36 cellular contexts compared by ENCODE assay signal in genomic region chr5:30183736-30184135, GRCh38.
"Had no signal": no experiment of that assay in that cellular context is flagged by ENCODE, and none has a peak within 500 bp of the region (broad histone marks: within the 10 kb centered on the region; RNA-seq: fewer than 3 reads in every experiment).

No MANE protein-coding gene starts in this region.

- H3K36me3 Mint-ChIP-seq: activated CD4-positive, alpha-beta memory T cell treated with anti-CD3 and anti-CD28 coated beads for 36 hours; activated naive CD4-positive, alpha-beta T cell treated with anti-CD3 and anti-CD28 coated beads, Interleukin-2, amount 50 U/mL, for 72 hours; activated naive CD8-positive, alpha-beta T cell treated with anti-CD3 and anti-CD28 coated beads for 36 hours had no signal

- H3K4me1 Mint-ChIP-seq: activated B cell treated with CpG ODN at 0.5 μM for 24 hours; activated CD4-positive, alpha-beta T cell treated with anti-CD3 and anti-CD28 coated beads, Interleukin-2, amount 10 ng/mL, durations not matched to agents 24 days and 14 days; activated naive CD8-positive, alpha-beta T cell treated with anti-CD3 and anti-CD28 coated beads for 36 hours; activated T-helper 17 cell treated with anti-CD3 and anti-CD28 coated beads, Interleukin-2, amount 50 U/mL, for 72 hours had no signal

- H3K9me3 ChIP-seq: adrenal gland, body of pancreas had no signal

- H3K9me3 Mint-ChIP-seq: activated CD4-positive, alpha-beta T cell treated with anti-CD3 and anti-CD28 coated beads, Interleukin-2, amount 10 ng/mL, durations not matched to agents 24 days and 14 days had no signal

- H3K27ac Mint-ChIP-seq: activated B cell treated with CpG ODN at 0.5 μM for 24 hours; activated CD4-positive, alpha-beta memory T cell treated with anti-CD3 and anti-CD28 coated beads for 36 hours; activated CD4-positive, alpha-beta T cell treated with anti-CD3 and anti-CD28 coated beads, Interleukin-2, amount 10 ng/mL, durations not matched to agents 24 days and 14 days; activated CD8-positive, alpha-beta T cell treated with anti-CD3 and anti-CD28 coated beads for 36 hours; activated naive CD4-positive, alpha-beta T cell treated with anti-CD3 and anti-CD28 coated beads for 36 hours; activated naive CD4-positive, alpha-beta T cell treated with anti-CD3 and anti-CD28 coated beads, Interleukin-2, amount 50 U/mL, for 72 hours; activated naive CD8-positive, alpha-beta T cell treated with anti-CD3 and anti-CD28 coated beads for 36 hours; activated T-cell treated with anti-CD3 and anti-CD28 coated beads, Interleukin-2, amount 50 U/mL, for 72 hours; activated T-helper 1 cell treated with anti-CD3 and anti-CD28 coated beads, Interleukin-12 subunit alpha, Interleukin-12 subunit beta, Interleukin-2, Interleukin-4 antibody, amounts not matched to agents 30 ng/mL and 10 ng/mL and 1 ng/mL, durations not matched to agents 14 hours and 24 hours and 36 hours; activated T-helper 17 cell treated with anti-CD3 and anti-CD28 coated beads, Interleukin-2, amount 50 U/mL, for 72 hours; T-helper 1 cell treated with Interleukin-12 subunit alpha and Interleukin-12 subunit beta and Interleukin-4 antibody, amounts not matched to agents 30 μg/mL and 1 μg/mL, for 36 hours; T-helper 2 cell treated with Interferon-gamma antibody and Interleukin-4, amounts not matched to agents 5 μg/mL and 100 μg/mL, for 36 hours had no signal

- H3K4me3 Mint-ChIP-seq: activated B cell treated with CpG ODN at 0.5 μM for 24 hours; activated CD4-positive, alpha-beta memory T cell treated with anti-CD3 and anti-CD28 coated beads for 36 hours; activated CD4-positive, alpha-beta T cell treated with anti-CD3 and anti-CD28 coated beads, Interleukin-2, amount 10 ng/mL, durations not matched to agents 24 days and 14 days; activated CD8-positive, alpha-beta T cell treated with anti-CD3 and anti-CD28 coated beads for 36 hours; activated naive CD4-positive, alpha-beta T cell treated with anti-CD3 and anti-CD28 coated beads for 36 hours; activated naive CD8-positive, alpha-beta T cell treated with anti-CD3 and anti-CD28 coated beads for 36 hours; activated T-cell treated with anti-CD3 and anti-CD28 coated beads, Interleukin-2, amount 50 U/mL, for 4 hours; activated T-cell treated with anti-CD3 and anti-CD28 coated beads, Interleukin-2, amount 50 U/mL, for 72 hours; activated T-helper 1 cell treated with anti-CD3 and anti-CD28 coated beads, Interleukin-12 subunit alpha, Interleukin-12 subunit beta, Interleukin-2, Interleukin-4 antibody, amounts not matched to agents 30 ng/mL and 10 ng/mL and 1 ng/mL, durations not matched to agents 14 hours and 24 hours and 36 hours; activated T-helper 17 cell treated with anti-CD3 and anti-CD28 coated beads, Interleukin-2, amount 50 U/mL, for 72 hours; T-helper 1 cell treated with Interleukin-12 subunit alpha and Interleukin-12 subunit beta and Interleukin-4 antibody, amounts not matched to agents 30 μg/mL and 1 μg/mL, for 36 hours; T-helper 2 cell treated with Interferon-gamma antibody and Interleukin-4, amounts not matched to agents 5 μg/mL and 100 μg/mL, for 36 hours had no signal

- H3K27me3 Mint-ChIP-seq: activated B cell treated with CpG ODN at 0.5 μM for 24 hours; activated CD4-positive, alpha-beta memory T cell treated with anti-CD3 and anti-CD28 coated beads for 36 hours; activated CD4-positive, alpha-beta T cell treated with anti-CD3 and anti-CD28 coated beads, Interleukin-2, amount 10 ng/mL, durations not matched to agents 24 days and 14 days; activated CD8-positive, alpha-beta T cell treated with anti-CD3 and anti-CD28 coated beads for 36 hours; activated naive CD8-positive, alpha-beta T cell treated with anti-CD3 and anti-CD28 coated beads for 36 hours; activated T-helper 17 cell treated with anti-CD3 and anti-CD28 coated beads, Interleukin-2, amount 50 U/mL, for 72 hours had no signal

- H3K4me1 ChIP-seq: adrenal gland, body of pancreas, breast epithelium had no signal

- H3K27me3 ChIP-seq: adrenal gland, body of pancreas, brain microvascular endothelial cell, breast epithelium had no signal

- FAIRE-seq: astrocyte, colon, TTC549 had no signal

- H3K36me3 ChIP-seq: adrenal gland, brain microvascular endothelial cell, breast epithelium had no signal

- H3K27ac ChIP-seq: adrenal gland, body of pancreas, brain microvascular endothelial cell, breast epithelium had no signal

- H3K4me3 ChIP-seq: adrenal gland, body of pancreas, breast epithelium had no signal

- DNase-seq: activated B cell treated with CpG ODN at 0.5 μM for 24 hours; activated CD4-positive, alpha-beta memory T cell treated with anti-CD3 and anti-CD28 coated beads for 36 hours; activated CD4-positive, alpha-beta T cell treated with anti-CD3 and anti-CD28 coated beads for 4 hours; activated CD4-positive, alpha-beta T cell treated with anti-CD3 and anti-CD28 coated beads, Interleukin-2, amount 10 ng/mL, durations not matched to agents 24 days and 14 days; activated CD4-positive, alpha-beta T cell treated with anti-CD3 and anti-CD28 coated beads, Interleukin-2, amount 50 U/mL, for 1 hour; activated CD4-positive, alpha-beta T cell treated with anti-CD3 and anti-CD28 coated beads, Interleukin-2, amount 50 U/mL, for 4 hours; activated CD4-positive, CD25-positive, alpha-beta regulatory T cell treated with anti-CD3 and anti-CD28 coated beads, Interleukin-2, amount 50 U/mL, for 72 hours; activated CD8-positive, alpha-beta memory T cell treated with anti-CD3 and anti-CD28 coated beads, Interleukin-2, amount 50 U/mL, for 4 hours; activated CD8-positive, alpha-beta T cell treated with anti-CD3 and anti-CD28 coated beads for 36 hours; activated effector memory CD4-positive, alpha-beta T cell treated with anti-CD3 and anti-CD28 coated beads, Interleukin-2, amount 50 U/mL, for 16 hours; activated gamma-delta T cell treated with Interleukin-2 at 50 U/mL for 16 hours; activated naive CD4-positive, alpha-beta T cell; activated naive CD4-positive, alpha-beta T cell treated with anti-CD3 and anti-CD28 coated beads for 36 hours; activated naive CD4-positive, alpha-beta T cell treated with anti-CD3 and anti-CD28 coated beads, Interleukin-2, amount 50 U/mL, for 16 hours; activated naive CD8-positive, alpha-beta T cell treated with anti-CD3 and anti-CD28 coated beads for 36 hours; activated T-cell treated with anti-CD3 and anti-CD28 coated beads for 4 hours; activated T-cell treated with anti-CD3 and anti-CD28 coated beads, Interleukin-2, amount 50 U/mL, for 1 hour; activated T-cell treated with anti-CD3 and anti-CD28 coated beads, Interleukin-2, amount 50 U/mL, for 4 hours; activated T-cell treated with anti-CD3 and anti-CD28 coated beads, Interleukin-2, amount 50 U/mL, for 72 hours; adrenal gland; amniotic stem cell; aorta; body of pancreas; brain microvascular endothelial cell; central memory CD4-positive, alpha-beta T cell; T-helper 2 cell; T-helper 9 cell had no signal
